21 cellular contexts compared by ENCODE assay signal in the genomic region with DNA sequence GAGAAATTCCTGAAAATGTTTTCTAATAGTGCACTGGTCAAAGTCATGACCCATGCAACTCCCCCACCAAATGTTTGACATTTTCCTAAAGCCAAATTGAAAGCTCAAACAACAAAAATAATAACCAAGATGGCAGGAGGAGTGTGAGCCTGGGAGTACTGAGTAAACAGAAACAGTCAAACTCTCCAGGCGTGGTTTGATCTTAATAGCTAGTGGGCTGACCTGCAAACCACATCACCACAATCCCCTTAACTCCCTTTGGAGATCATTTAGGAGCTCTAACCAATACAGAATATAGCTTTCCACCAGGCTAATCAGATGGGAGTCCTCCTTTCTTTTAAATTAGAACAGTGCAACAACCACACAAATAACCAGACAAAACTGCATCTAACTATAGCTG. TPM values are rescaled to one million over a fixed set of nuclear protein-coding genes. Genes with fewer than 3 reads are reported as not detected.
"Had no signal": no experiment of that assay in that cellular context is flagged by ENCODE, and none has a peak within 500 bp of the region (broad histone marks: within the 10 kb centered on the region; RNA-seq: fewer than 3 reads in every experiment).

No MANE protein-coding gene starts in this region.

- H3K36me3 ChIP-seq: esophagus muscularis mucosa, gastroesophageal sphincter, heart left ventricle, left ventricle myocardium inferior, ovary had no signal

- H3K4me1 ChIP-seq: esophagus muscularis mucosa, gastroesophageal sphincter, heart left ventricle, left ventricle myocardium inferior, psoas muscle had no signal

- DNase-seq: activated CD4-positive, alpha-beta memory T cell treated with anti-CD3 and anti-CD28 coated beads, Interleukin-2, amount 10 ng/mL, durations not matched to agents 7 days and 5 days; activated CD4-positive, alpha-beta T cell treated with anti-CD3 and anti-CD28 coated beads for 48 hours; activated CD4-positive, CD25-positive, alpha-beta regulatory T cell; activated naive CD4-positive, alpha-beta T cell treated with Interleukin-2 at 50 U/mL for 16 hours; activated T-cell treated with anti-CD3 and anti-CD28 coated beads, Interleukin-2, amount 50 U/mL, for 24 hours; anterior cingulate cortex; cerebellar nuclear complex; effector CD8-positive, alpha-beta T cell; heart left ventricle; left ventricle myocardium inferior; ovary; psoas muscle; stimulated activated CD8-positive, alpha-beta memory T cell treated with anti-CD3 and anti-CD28 coated beads, Interleukin-4, amount 100 ng/mL, for 48 hours; stimulated activated naive CD4-positive, alpha-beta T cell; T1000 had no signal

- H3K27me3 ChIP-seq: heart left ventricle, ovary had no signal

- H3K9me3 ChIP-seq: esophagus muscularis mucosa, gastroesophageal sphincter, heart left ventricle, left ventricle myocardium inferior, ovary, psoas muscle had no signal

- H3K4me3 ChIP-seq: esophagus muscularis mucosa, gastroesophageal sphincter, heart left ventricle, left ventricle myocardium inferior, ovary, psoas muscle had no signal

RNA-seq across cellular contexts. Expression of a gene that starts 19.2 kb away (rescaled TPM):
- total RNA-seq: bronchial epithelial cell, heart left ventricle, left ventricle myocardium inferior, mononuclear cell, ovary, psoas muscle, sciatic nerve, ureter had no signal
